Comparison of ENCODE assay signal across 24 cellular contexts in genomic region chr18:47470941-47471340, GRCh38.
"Had no signal": no experiment of that assay in that cellular context is flagged by ENCODE, and none has a peak within 500 bp of the region (broad histone marks: within the 10 kb centered on the region; RNA-seq: fewer than 3 reads in every experiment).

No MANE protein-coding gene starts in this region.

- H3K36me3 ChIP-seq: neural progenitor cell, ovary, right lobe of liver, sigmoid colon, stomach, thoracic aorta, thyroid gland, tibial nerve, upper lobe of right lung, uterus had no signal

- H3K9me3 ChIP-seq: ovary, psoas muscle, right lobe of liver, sigmoid colon, stomach, thoracic aorta, thyroid gland, tibial nerve, upper lobe of right lung, uterus had no signal

- H3K27me3 ChIP-seq: neural progenitor cell, ovary, right lobe of liver, sigmoid colon, stomach, thyroid gland, tibial nerve, upper lobe of right lung, uterus had no signal

- H3K4me2 ChIP-seq: neural progenitor cell had no signal

- H3K9ac ChIP-seq: neural progenitor cell, parathyroid adenoma had no signal

- H3K79me2 ChIP-seq: parathyroid adenoma had no signal

- H2AFZ ChIP-seq: neural progenitor cell, parathyroid adenoma had no signal

- H3K4me3 ChIP-seq: neural progenitor cell, ovary, psoas muscle, right lobe of liver, sigmoid colon, stomach, thoracic aorta, thyroid gland, tibial nerve, upper lobe of right lung, uterus had no signal

- H3K27ac ChIP-seq: neural progenitor cell, ovary, parathyroid adenoma, psoas muscle, right lobe of liver, sigmoid colon, stomach, thoracic aorta, thyroid gland, tibial nerve, upper lobe of right lung, uterus had no signal

- H3K4me1 ChIP-seq: neural progenitor cell, parathyroid adenoma, psoas muscle, right lobe of liver, sigmoid colon, stomach, thyroid gland, tibial nerve, upper lobe of right lung, uterus had no signal

- DNase-seq: naive thymus-derived CD4-positive, alpha-beta T cell; natural killer cell; occipital lobe; ovary; posterior cingulate gyrus; psoas muscle; right cardiac atrium; right lobe of liver; sigmoid colon; small intestine; stimulated activated CD4-positive, alpha-beta T cell treated with anti-CD3 and anti-CD28 coated beads, Interleukin-15, amount 100 ng/mL, for 24 hours; stimulated activated CD4-positive, alpha-beta T cell treated with anti-CD3 and anti-CD28 coated beads, Interleukin-4, amount 100 ng/mL, for 1 hour; stimulated activated CD4-positive, alpha-beta T cell treated with anti-CD3 and anti-CD28 coated beads, Interleukin-4, amount 100 ng/mL, for 4 hours; stimulated activated naive B cell treated with anti-CD40 and anti-IgM and Interleukin-4, amounts not matched to agents 10 μg/mL and 1 μg/mL and 100 μg/mL, for 72 hours; stimulated activated naive CD4-positive, alpha-beta T cell treated with Interleukin-2 at 50 U/mL for 16 hours; stomach; thyroid gland; upper lobe of right lung; uterus had no signal

- ATAC-seq: naive thymus-derived CD4-positive, alpha-beta T cell; natural killer cell; psoas muscle; right cardiac atrium; right lobe of liver; stimulated activated effector memory CD8-positive, alpha-beta T cell treated with anti-CD3 and anti-CD28 coated beads, Interleukin-12 subunit alpha, Interleukin-12 subunit beta, amount 100 ng/mL, for 72 hours; stimulated activated naive B cell treated with anti-CD40 and anti-IgM and Interleukin-4, amounts not matched to agents 10 μg/mL and 1 μg/mL and 100 μg/mL, for 72 hours; upper lobe of right lung had no signal
